In genomic region chr17:63171428-63172205, GRCh38 we compare ENCODE assay signal across 18 cellular contexts.
DNase-seq lines count a peak whose midpoint lies in the region; ATAC-seq and TF ChIP-seq lines count a peak whose summit lies in the region.
"Had no signal": no experiment of that assay in that cellular context is flagged by ENCODE, and none has a peak within 500 bp of the region (broad histone marks: within the 10 kb centered on the region; RNA-seq: fewer than 3 reads in every experiment).

No MANE protein-coding gene starts in this region.

- TF ChIP-seq CTCF in fibroblast of lung (conservative IDR thresholded peaks at IDR 0.05 in 1 of 2, IDR thresholded peaks at IDR 0.05 in 1 of 2; ENCODE audit: low read depth in 1 of 2, low read length in 2 of 2): no peak

- H3K4me1 ChIP-seq in SJSA1 (replicated peaks) (peaks cover 12% of the 10 kb centered on the region), fibroblast of lung (ENCODE audit: control insufficient read depth, extremely low read depth, insufficient read depth, low read length) (peaks cover 2% of the 10 kb centered on the region)
- H3K4me1 ChIP-seq: left ventricle myocardium inferior had no signal

- no peaks in the 10 kb centered on the region for H3K4me1 Mint-ChIP-seq in activated CD4-positive, alpha-beta T cell treated with anti-CD3 and anti-CD28 coated beads for 36 hours
- H3K4me1 Mint-ChIP-seq: CD4-positive, alpha-beta memory T cell; central memory CD8-positive, alpha-beta T cell had no signal

- CTCF ChIA-PET in activated CD4-positive, alpha-beta T cell treated with anti-CD3 and anti-CD28 coated beads for 36 hours (lab: Charles Lee): interaction anchor here (0.6 to 1.2 kb wide), 3 partner anchors 28 to 1215 kb away, joined by 3 read pairs; no protein-coding TSS in a partner anchor

- POLR2A ChIA-PET in activated CD4-positive, alpha-beta T cell treated with anti-CD3 and anti-CD28 coated beads for 36 hours (lab: Charles Lee): no interaction called here

- H3K36me3 Mint-ChIP-seq in activated CD4-positive, alpha-beta T cell treated with anti-CD3 and anti-CD28 coated beads for 36 hours (ENCODE audit: low read depth): no peaks in the 10 kb centered on the region

- intact Hi-C loops in activated CD4-positive, alpha-beta T cell treated with anti-CD3 and anti-CD28 coated beads for 36 hours (cut with DNase I, micrococcal nuclease): no loop called here

- H3K9me3 Mint-ChIP-seq in activated CD4-positive, alpha-beta T cell treated with anti-CD3 and anti-CD28 coated beads for 36 hours (ENCODE audit: low read depth): no peaks in the 10 kb centered on the region
- H3K9me3 Mint-ChIP-seq: activated naive CD4-positive, alpha-beta T cell treated with anti-CD3 and anti-CD28 coated beads for 36 hours; CD4-positive, alpha-beta memory T cell; central memory CD8-positive, alpha-beta T cell had no signal

- no peak overlapping the region for H3K4me3 ChIP-seq in SJSA1
- peak overlapping the region in 1 of 4 experiments; percentile 23 for H3K4me3 ChIP-seq in fibroblast of lung (replicated peaks in 1 of 4; ENCODE audit: control extremely low read depth in 1 of 4, insufficient read depth in 1 of 4, low read depth in 3 of 4, low read length in 4 of 4)
- H3K4me3 ChIP-seq: hepatocyte, left ventricle myocardium inferior, thoracic aorta had no signal

- H3K27me3 Mint-ChIP-seq in activated CD4-positive, alpha-beta T cell treated with anti-CD3 and anti-CD28 coated beads for 36 hours: no peaks in the 10 kb centered on the region
- H3K27me3 Mint-ChIP-seq: CD4-positive, alpha-beta memory T cell; central memory CD8-positive, alpha-beta T cell had no signal

- H3K4me3 Mint-ChIP-seq in activated CD4-positive, alpha-beta T cell treated with anti-CD3 and anti-CD28 coated beads for 36 hours: no peak overlapping the region
- H3K4me3 Mint-ChIP-seq: activated naive CD4-positive, alpha-beta T cell treated with anti-CD3 and anti-CD28 coated beads for 36 hours; CD4-positive, alpha-beta memory T cell; central memory CD8-positive, alpha-beta T cell; naive thymus-derived CD4-positive, alpha-beta T cell had no signal

- H3K36me3 ChIP-seq in SJSA1 (no peaks in the 10 kb centered on the region), fibroblast of lung (ENCODE audit: control insufficient read depth, insufficient read depth, low read length) (no peaks in the 10 kb centered on the region)
- H3K36me3 ChIP-seq: left ventricle myocardium inferior, thoracic aorta had no signal

- H3K4me2 ChIP-seq in fibroblast of lung (ENCODE audit: extremely low read depth, insufficient read depth, low read length): peak overlapping the region; percentile 42
- H3K4me2 ChIP-seq: hepatocyte had no signal

- peak overlapping the region; percentile 68 for H3K27ac ChIP-seq in SJSA1
- peak overlapping the region; percentile 14 for H3K27ac ChIP-seq in fibroblast of lung (ENCODE audit: insufficient read depth, low read length)
- H3K27ac ChIP-seq: hepatocyte, left ventricle myocardium inferior, thoracic aorta had no signal

- no peaks in the 10 kb centered on the region for H3K27me3 ChIP-seq in SJSA1 (replicated peaks)
- no peaks in the 10 kb centered on the region for H3K27me3 ChIP-seq in fibroblast of lung (ENCODE audit: control insufficient read depth, insufficient read depth, low read length)
- H3K27me3 ChIP-seq: hepatocyte had no signal

- no peak overlapping the region for H3K27ac Mint-ChIP-seq in activated CD4-positive, alpha-beta T cell treated with anti-CD3 and anti-CD28 coated beads for 36 hours
- H3K27ac Mint-ChIP-seq: activated naive CD4-positive, alpha-beta T cell treated with anti-CD3 and anti-CD28 coated beads for 36 hours; CD4-positive, alpha-beta memory T cell; naive thymus-derived CD4-positive, alpha-beta T cell had no signal

- H4K20me1 ChIP-seq in fibroblast of lung (ENCODE audit: control insufficient read depth, extremely low read depth, insufficient read depth, low read length): no peaks in the 10 kb centered on the region

- no peaks in the 10 kb centered on the region for H3K9me3 ChIP-seq in SJSA1 (replicated peaks)
- no peaks in the 10 kb centered on the region for H3K9me3 ChIP-seq in fibroblast of lung (ENCODE audit: control insufficient read depth, insufficient read depth, low read depth, low read length)
- H3K9me3 ChIP-seq: thoracic aorta had no signal

- H3K79me2 ChIP-seq in fibroblast of lung (ENCODE audit: control insufficient read depth, insufficient read depth, low read length): no peaks in the 10 kb centered on the region

- H2AFZ ChIP-seq in fibroblast of lung (ENCODE audit: low read length): no peak overlapping the region
- H2AFZ ChIP-seq: hepatocyte had no signal

- peak; percentile 36 for DNase-seq in GM03348 (ENCODE audit: low spot score)
- peak in 1 of 2 experiments; percentile 77 for DNase-seq in SJSA1 (ENCODE audit: low read depth in 1 of 2, low spot score in 2 of 2)
- DNase-seq in fibroblast of lung (ENCODE audit: low read depth in 2 of 2): peak; percentile 63 to 84
- peak; percentile 46 for DNase-seq in renal cortical epithelial cell (ENCODE audit: low read depth)
- no peak for DNase-seq in NCI-H526 (lab: John Stamatoyannopoulos, UW)
- DNase-seq in NCI-H1417 treated with DMSO at 0.1 percent for 48 hours (lab: John Stamatoyannopoulos, UW): no peak
- no peak for DNase-seq in activated CD4-positive, alpha-beta T cell treated with anti-CD3 and anti-CD28 coated beads for 36 hours
- DNase-seq: activated CD4-positive, CD25-positive, alpha-beta regulatory T cell; activated CD8-positive, alpha-beta memory T cell treated with anti-CD3 and anti-CD28 coated beads, Interleukin-2, amount 50 U/mL, for 48 hours; activated naive CD4-positive, alpha-beta T cell treated with anti-CD3 and anti-CD28 coated beads for 36 hours; CD4-positive, alpha-beta memory T cell; left ventricle myocardium inferior; naive thymus-derived CD4-positive, alpha-beta T cell; T-helper 1 cell had no signal

- ATAC-seq in GM19455 (IDR thresholded peaks at IDR 0.05; ENCODE audit: unreplicated experiment): no peak
- no peak for ATAC-seq in activated CD4-positive, alpha-beta T cell treated with anti-CD3 and anti-CD28 coated beads for 36 hours
- ATAC-seq: naive thymus-derived CD4-positive, alpha-beta T cell had no signal

- no peak overlapping the region for H3K9ac ChIP-seq in fibroblast of lung (ENCODE audit: insufficient read depth, low read length)

Comparison
In these comparisons a context has a peak if more than half of its experiments do, and no peak if none do; other contexts are left out.
1. DNase-seq: peak in GM03348 (single experiment), fibroblast of lung (2 of 2) and renal cortical epithelial cell (single experiment); none in NCI-H526 (0 of 2), NCI-H1417 treated with DMSO at 0.1 percent for 48 hours (single experiment) and activated CD4-positive, alpha-beta T cell treated with anti-CD3 and anti-CD28 coated beads for 36 hours (single experiment).